In genomic region chr10:97500297-97500575, GRCh38 we compare ENCODE assay signal across 10 cellular contexts. TPM values are rescaled to one million over a fixed set of nuclear protein-coding genes. Genes with fewer than 3 reads are reported as not detected.
A peak's percentile ranks its signal among the peaks of the same experiment; 100 is the strongest.
DNase-seq lines count a peak whose midpoint lies in the region; ATAC-seq, FAIRE-seq and TF ChIP-seq lines count a peak whose summit lies in the region.
"Had no signal": no experiment of that assay in that cellular context is flagged by ENCODE, and none has a peak within 500 bp of the region (broad histone marks: within the 10 kb centered on the region; RNA-seq: fewer than 3 reads in every experiment).

No MANE protein-coding gene starts in this region.

- no peak for FAIRE-seq in astrocyte (lab: Jason Lieb, UNC)
- FAIRE-seq: GM18507 had no signal

- peak overlapping the region; percentile 53 for H3K4me3 Mint-ChIP-seq in activated CD4-positive, alpha-beta T cell treated with anti-CD3 and anti-CD28 coated beads for 36 hours
- H3K4me3 Mint-ChIP-seq in astrocyte (ENCODE audit: unreplicated experiment), result peak overlapping the region; percentile 90
- peak overlapping the region; percentile 94 for H3K4me3 Mint-ChIP-seq in stimulated activated effector memory CD8-positive, alpha-beta T cell treated with anti-CD3 and anti-CD28 coated beads, Interleukin-12 subunit alpha, Interleukin-12 subunit beta, amount 100 ng/mL, for 72 hours

- no peak for DNase-seq in activated CD4-positive, alpha-beta T cell treated with anti-CD3 and anti-CD28 coated beads for 36 hours
- DNase-seq in activated CD4-positive, alpha-beta T cell treated with anti-CD3 and anti-CD28 coated beads, Interleukin-2, amount 50 U/mL, for 4 hours, result no peak
- DNase-seq in astrocyte (ENCODE audit: low read depth) (no peak), kidney epithelial cell (ENCODE audit: low read depth) (no peak), NCI-H2227 treated with DMSO at 0.1 percent for 48 hours (lab: John Stamatoyannopoulos, UW) (no peak), SIG-M5 treated with dmso at 0.1 percent for 504 hours (lab: John Stamatoyannopoulos, UW; ENCODE audit: unreplicated experiment) (no peak)
- no peak for DNase-seq in stimulated activated effector memory CD8-positive, alpha-beta T cell treated with anti-CD3 and anti-CD28 coated beads, Interleukin-12 subunit alpha, Interleukin-12 subunit beta, amount 100 ng/mL, for 72 hours (ENCODE audit: low spot score in 2 of 2)
- DNase-seq: activated naive CD4-positive, alpha-beta T cell treated with anti-CD3 and anti-CD28 coated beads for 36 hours had no signal

- ATAC-seq in activated CD4-positive, alpha-beta T cell treated with anti-CD3 and anti-CD28 coated beads for 36 hours, result no peak
- no peak for ATAC-seq in stimulated activated effector memory CD8-positive, alpha-beta T cell treated with anti-CD3 and anti-CD28 coated beads, Interleukin-12 subunit alpha, Interleukin-12 subunit beta, amount 100 ng/mL, for 72 hours
- no peak for ATAC-seq in GM18870 (IDR thresholded peaks at IDR 0.05; ENCODE audit: unreplicated experiment)

- H3K36me3 Mint-ChIP-seq in activated CD4-positive, alpha-beta T cell treated with anti-CD3 and anti-CD28 coated beads for 36 hours (ENCODE audit: low read depth), result peaks cover 12% of the 10 kb centered on the region
- H3K36me3 Mint-ChIP-seq in astrocyte (ENCODE audit: low read depth, unreplicated experiment), result peaks cover 2% of the 10 kb centered on the region
- H3K36me3 Mint-ChIP-seq in stimulated activated effector memory CD8-positive, alpha-beta T cell treated with anti-CD3 and anti-CD28 coated beads, Interleukin-12 subunit alpha, Interleukin-12 subunit beta, amount 100 ng/mL, for 72 hours, result peaks cover 13% of the 10 kb centered on the region

- CTCF ChIA-PET in activated CD4-positive, alpha-beta T cell treated with anti-CD3 and anti-CD28 coated beads for 36 hours (lab: Charles Lee), result interaction anchor here (0.8 to 1.3 kb wide), 5 partner anchors 72 to 209 kb away, joined by 3 to 4 read pairs (median 4); no protein-coding TSS in a partner anchor

- H3K27me3 Mint-ChIP-seq in activated CD4-positive, alpha-beta T cell treated with anti-CD3 and anti-CD28 coated beads for 36 hours, result peaks cover 20% of the 10 kb centered on the region
- H3K27me3 Mint-ChIP-seq in astrocyte (ENCODE audit: low read depth, unreplicated experiment), result no peaks in the 10 kb centered on the region

- H3K27ac ChIP-seq in astrocyte (ENCODE audit: low read depth, low read length), result no peak overlapping the region

- POLR2A ChIA-PET in activated CD4-positive, alpha-beta T cell treated with anti-CD3 and anti-CD28 coated beads for 36 hours (lab: Charles Lee), result no interaction called here

- H3K36me3 ChIP-seq in astrocyte (ENCODE audit: insufficient read depth, low read length) (peaks cover 4% of the 10 kb centered on the region), kidney epithelial cell (ENCODE audit: control insufficient read depth, insufficient read depth, low read length) (no peaks in the 10 kb centered on the region)

- H3K4me3 ChIP-seq in astrocyte (ENCODE audit: insufficient read depth, low read depth, low read length) (peak overlapping the region; percentile 97), kidney epithelial cell (ENCODE audit: low read depth, low read length) (peak overlapping the region; percentile 85)

- peak overlapping the region; percentile 95 for H3K9ac ChIP-seq in astrocyte (ENCODE audit: low read length)

- peaks cover 24% of the 10 kb centered on the region for H3K4me1 Mint-ChIP-seq in activated CD4-positive, alpha-beta T cell treated with anti-CD3 and anti-CD28 coated beads for 36 hours
- H3K4me1 Mint-ChIP-seq in astrocyte (ENCODE audit: low read depth, unreplicated experiment), result peaks cover 31% of the 10 kb centered on the region
- peaks cover 41% of the 10 kb centered on the region for H3K4me1 Mint-ChIP-seq in stimulated activated effector memory CD8-positive, alpha-beta T cell treated with anti-CD3 and anti-CD28 coated beads, Interleukin-12 subunit alpha, Interleukin-12 subunit beta, amount 100 ng/mL, for 72 hours

- peak overlapping the region; percentile 98 for H3K4me2 ChIP-seq in astrocyte (ENCODE audit: low read length)

- intact Hi-C loops in activated CD4-positive, alpha-beta T cell treated with anti-CD3 and anti-CD28 coated beads for 36 hours (cut with DNase I, micrococcal nuclease), result no loop called here

- peaks cover 87% of the 10 kb centered on the region for H3K79me2 ChIP-seq in astrocyte (ENCODE audit: insufficient read depth, low read length)

- peaks cover 73% of the 10 kb centered on the region for H4K20me1 ChIP-seq in astrocyte (ENCODE audit: insufficient read depth, low read length)

- H2AFZ ChIP-seq in astrocyte (ENCODE audit: low read depth, low read length), result peak overlapping the region; percentile 80

- H3K9me3 Mint-ChIP-seq in activated CD4-positive, alpha-beta T cell treated with anti-CD3 and anti-CD28 coated beads for 36 hours (ENCODE audit: low read depth), result no peaks in the 10 kb centered on the region
- no peaks in the 10 kb centered on the region for H3K9me3 Mint-ChIP-seq in astrocyte (ENCODE audit: unreplicated experiment)
- no peaks in the 10 kb centered on the region for H3K9me3 Mint-ChIP-seq in stimulated activated effector memory CD8-positive, alpha-beta T cell treated with anti-CD3 and anti-CD28 coated beads, Interleukin-12 subunit alpha, Interleukin-12 subunit beta, amount 100 ng/mL, for 72 hours
- H3K9me3 Mint-ChIP-seq: activated naive CD4-positive, alpha-beta T cell treated with anti-CD3 and anti-CD28 coated beads for 36 hours had no signal

- no peak for TF ChIP-seq CTCF in astrocyte (IDR thresholded peaks at IDR 0.05; ENCODE audit: insufficient read depth, low read depth, low read length)
- no peak for TF ChIP-seq CTCF in kidney epithelial cell (IDR thresholded peaks at IDR 0.05; ENCODE audit: insufficient read depth, low read length, poor library complexity, severe bottlenecking)

- H3K4me1 ChIP-seq in astrocyte (ENCODE audit: insufficient read depth, low read length), result peaks cover 24% of the 10 kb centered on the region

- no peak overlapping the region for H3K27ac Mint-ChIP-seq in activated CD4-positive, alpha-beta T cell treated with anti-CD3 and anti-CD28 coated beads for 36 hours
- peak overlapping the region; percentile 66 for H3K27ac Mint-ChIP-seq in astrocyte (ENCODE audit: unreplicated experiment)
- H3K27ac Mint-ChIP-seq in stimulated activated effector memory CD8-positive, alpha-beta T cell treated with anti-CD3 and anti-CD28 coated beads, Interleukin-12 subunit alpha, Interleukin-12 subunit beta, amount 100 ng/mL, for 72 hours, result no peak overlapping the region
- H3K27ac Mint-ChIP-seq: activated naive CD4-positive, alpha-beta T cell treated with anti-CD3 and anti-CD28 coated beads for 36 hours had no signal

- no peaks in the 10 kb centered on the region for H3K9me3 ChIP-seq in astrocyte (ENCODE audit: insufficient read depth, low read depth, low read length)

- H3K27me3 ChIP-seq in astrocyte (ENCODE audit: insufficient read depth, low read length) (no peaks in the 10 kb centered on the region), kidney epithelial cell (ENCODE audit: control insufficient read depth, insufficient read depth, low read length) (no peaks in the 10 kb centered on the region)

RNA-seq across cellular contexts. Expression of gene UBTD1, which starts 1.5 kb away (rescaled TPM):
- total RNA-seq in activated CD4-positive, alpha-beta T cell treated with anti-CD3 and anti-CD28 coated beads for 36 hours, result 1 to 10 TPM; 1.4 to 1.5 TPM
- total RNA-seq in astrocyte, result 73.1 and 81.9 TPM in 2 replicates
- total RNA-seq in kidney epithelial cell, result 32.5 and 44.4 TPM in 2 replicates

RNA-seq across cellular contexts. Expression of gene MMS19, which starts 2.0 kb away (rescaled TPM):
- total RNA-seq in activated CD4-positive, alpha-beta T cell treated with anti-CD3 and anti-CD28 coated beads for 36 hours, result 100 to 1,000 TPM in 1 of 2 experiments, 10 to 100 TPM in 1; 91.3 to 107 TPM
- total RNA-seq in astrocyte (84.4 and 97.2 TPM in 2 replicates), kidney epithelial cell (85.2 and 111 TPM in 2 replicates)

RNA-seq across cellular contexts. Expression of gene ZDHHC16, which starts 54.3 kb away (rescaled TPM):
- 10 to 100 TPM; 34.6 to 42.8 TPM for total RNA-seq in activated CD4-positive, alpha-beta T cell treated with anti-CD3 and anti-CD28 coated beads for 36 hours
- total RNA-seq in astrocyte (51.1 and 53.5 TPM in 2 replicates), kidney epithelial cell (42.4 and 46.8 TPM in 2 replicates)

RNA-seq across cellular contexts. Expression of gene EXOSC1, which starts 54.4 kb away (rescaled TPM):
- total RNA-seq in activated CD4-positive, alpha-beta T cell treated with anti-CD3 and anti-CD28 coated beads for 36 hours, result 10 to 100 TPM; 52.3 to 54.2 TPM
- 37.9 and 38.6 TPM in 2 replicates for total RNA-seq in astrocyte
- 43.2 and 48.9 TPM in 2 replicates for total RNA-seq in kidney epithelial cell

Comparison
In these comparisons a context has a peak if more than half of its experiments do, and no peak if none do; other contexts are left out.
1. RNA of gene UBTD1, which starts 1.5 kb away (total RNA-seq): 73.1 to 81.9 TPM in astrocyte and 32.5 to 44.4 TPM in kidney epithelial cell; 1.4 to 1.5 TPM in activated CD4-positive, alpha-beta T cell treated with anti-CD3 and anti-CD28 coated beads for 36 hours; every median in the first group is over 10 times any median in the second.
2. Peak in every context shown above with its lines, with median percentiles within 50 percentile points of each other: H3K4me3 Mint-ChIP-seq.